In genomic region chr1:24910210-24910609, GRCh38 we compare ENCODE assay signal across 13 cellular contexts. TPM values are rescaled to one million over a fixed set of nuclear protein-coding genes. Genes with fewer than 3 reads are reported as not detected.
A peak's percentile ranks its signal among the peaks of the same experiment; 100 is the strongest.
DNase-seq lines count a peak whose midpoint lies in the region; ATAC-seq and TF ChIP-seq lines count a peak whose summit lies in the region.
"Had no signal": no experiment of that assay in that cellular context is flagged by ENCODE, and none has a peak within 500 bp of the region (broad histone marks: within the 10 kb centered on the region; RNA-seq: fewer than 3 reads in every experiment).

No MANE protein-coding gene starts in this region.

- POLR2A ChIA-PET in naive thymus-derived CD4-positive, alpha-beta T cell (lab: Charles Lee), result interaction anchor here (1.0 to 1.6 kb wide), 5 partner anchors 9 to 20 kb away, joined by 3 to 11 read pairs (median 4); partner anchors contain the start of gene RUNX3

- CTCF ChIA-PET in naive thymus-derived CD4-positive, alpha-beta T cell (lab: Charles Lee), result no interaction called here

- no peaks in the 10 kb centered on the region for H3K27me3 ChIP-seq in naive thymus-derived CD4-positive, alpha-beta T cell (ENCODE audit: control insufficient read depth in 2 of 2, insufficient read depth in 2 of 2, low read length in 2 of 2)
- H3K27me3 ChIP-seq in vagina (no peaks in the 10 kb centered on the region), sigmoid colon (no peaks in the 10 kb centered on the region), breast epithelium (no peaks in the 10 kb centered on the region)
- H3K27me3 ChIP-seq: MG63 had no signal

- TF ChIP-seq CTCF in vagina (IDR thresholded peaks at IDR 0.05) (no peak), sigmoid colon (IDR thresholded peaks at IDR 0.05) (no peak), breast epithelium (IDR thresholded peaks at IDR 0.05) (no peak)

- peak overlapping the region; percentile 28 for H3K4me3 ChIP-seq in naive thymus-derived CD4-positive, alpha-beta T cell (ENCODE audit: low read length)
- no peak overlapping the region for H3K4me3 ChIP-seq in vagina
- no peak overlapping the region for H3K4me3 ChIP-seq in sigmoid colon
- no peak overlapping the region for H3K4me3 ChIP-seq in breast epithelium
- H3K4me3 ChIP-seq: MG63 had no signal

- ATAC-seq in naive thymus-derived CD4-positive, alpha-beta T cell, result no peak

- DNase-seq in stimulated activated CD4-positive, alpha-beta T cell treated with anti-CD3 and anti-CD28 coated beads, Interleukin-15, amount 100 ng/mL, for 24 hours, result peak; percentile 3
- no peak for DNase-seq in stimulated activated CD4-positive, alpha-beta T cell treated with anti-CD3 and anti-CD28 coated beads, Interleukin-4, amount 100 ng/mL, for 4 hours
- no peak for DNase-seq in naive thymus-derived CD4-positive, alpha-beta T cell
- DNase-seq in vagina (ENCODE audit: extremely low spot score in 2 of 2) (no peak), cerebellar nuclear complex (lab: John Stamatoyannopoulos, UW) (no peak), sigmoid colon (no peak), breast epithelium (ENCODE audit: low spot score in 2 of 2) (no peak)
- DNase-seq: COR-L47, MG63, NCI-H187 treated with DMSO at 0.1 percent for 48 hours, NCI-H446 had no signal

- 94% methylated on average over 9 of the region's 9 CpGs for WGBS in sigmoid colon, 2 donors

- peak overlapping the region; percentile 86 for H3K27ac Mint-ChIP-seq in activated naive CD8-positive, alpha-beta T cell
- H3K27ac Mint-ChIP-seq in naive thymus-derived CD4-positive, alpha-beta T cell, result peak overlapping the region in 8 of 9 donors; percentile 28 to 87 (median 72)
- H3K27ac Mint-ChIP-seq: HFFc6 had no signal

- H3K4me1 ChIP-seq in naive thymus-derived CD4-positive, alpha-beta T cell (ENCODE audit: control insufficient read depth in 2 of 2, insufficient read depth in 2 of 2, low read length in 2 of 2), result peaks cover 5 to 95% of the 10 kb centered on the region in 2 donors
- no peaks in the 10 kb centered on the region for H3K4me1 ChIP-seq in vagina
- H3K4me1 ChIP-seq in sigmoid colon, result peaks cover 0 to 10% (median 8%) of the 10 kb centered on the region in 4 donors
- H3K4me1 ChIP-seq in breast epithelium, result no peaks in the 10 kb centered on the region

- peaks cover 65% of the 10 kb centered on the region for H3K4me1 Mint-ChIP-seq in activated naive CD8-positive, alpha-beta T cell (ENCODE audit: low read depth)
- H3K4me1 Mint-ChIP-seq in naive thymus-derived CD4-positive, alpha-beta T cell, result peaks cover 24 to 70% (median 44%) of the 10 kb centered on the region in 7 donors

- intact Hi-C loops in naive thymus-derived CD4-positive, alpha-beta T cell (cut with micrococcal nuclease), result loop anchor here in 1 of 2 donors (5.0 kb wide), 1 partner anchor 63 kb away; no protein-coding TSS in a partner anchor
- intact Hi-C loops in vagina (cut with DNase I), result no loop called here
- intact Hi-C loops in sigmoid colon (cut with DNase I), result no loop called here
- intact Hi-C loops in breast epithelium (cut with DNase I; ENCODE audit: low total_unique reads), result no loop called here

- peak overlapping the region; percentile 72 for H3K27ac ChIP-seq in naive thymus-derived CD4-positive, alpha-beta T cell (ENCODE audit: low read depth, low read length)
- H3K27ac ChIP-seq in vagina (peak overlapping the region; percentile 48), sigmoid colon (no peak overlapping the region), breast epithelium (peak overlapping the region in 1 of 2 donors; percentile 57)

- H3K9me3 ChIP-seq in naive thymus-derived CD4-positive, alpha-beta T cell (ENCODE audit: control insufficient read depth in 2 of 3, low read length in 3 of 3), result no peaks in the 10 kb centered on the region
- no peaks in the 10 kb centered on the region for H3K9me3 ChIP-seq in vagina
- H3K9me3 ChIP-seq in sigmoid colon, result no peaks in the 10 kb centered on the region
- no peaks in the 10 kb centered on the region for H3K9me3 ChIP-seq in breast epithelium
- H3K9me3 ChIP-seq: MG63 had no signal

- peaks cover 15% of the 10 kb centered on the region for H3K36me3 Mint-ChIP-seq in activated naive CD8-positive, alpha-beta T cell
- peaks cover 0 to 41% (median 8%) of the 10 kb centered on the region in 5 donors for H3K36me3 Mint-ChIP-seq in naive thymus-derived CD4-positive, alpha-beta T cell

- no peak for TF ChIP-seq POLR2A in vagina (IDR thresholded peaks at IDR 0.05)
- no peak for TF ChIP-seq POLR2A in sigmoid colon (IDR thresholded peaks at IDR 0.05)
- TF ChIP-seq POLR2A in breast epithelium (IDR thresholded peaks at IDR 0.05), result no peak

- peak overlapping the region; percentile 40 for H3K4me3 Mint-ChIP-seq in activated naive CD8-positive, alpha-beta T cell
- peak overlapping the region in 2 of 10 donors; percentile 38 to 42 for H3K4me3 Mint-ChIP-seq in naive thymus-derived CD4-positive, alpha-beta T cell
- H3K4me3 Mint-ChIP-seq: HFFc6 had no signal

- peaks cover 25 to 99% (median 36%) of the 10 kb centered on the region in 3 experiments for H3K36me3 ChIP-seq in naive thymus-derived CD4-positive, alpha-beta T cell (ENCODE audit: control insufficient read depth in 2 of 3, insufficient read depth in 3 of 3, low read length in 3 of 3)
- H3K36me3 ChIP-seq in vagina (no peaks in the 10 kb centered on the region), sigmoid colon (no peaks in the 10 kb centered on the region), breast epithelium (no peaks in the 10 kb centered on the region)

- TF ChIP-seq EP300 in sigmoid colon (IDR thresholded peaks at IDR 0.05), result no peak

- H3K27me3 Mint-ChIP-seq in activated naive CD8-positive, alpha-beta T cell, result no peaks in the 10 kb centered on the region
- H3K27me3 Mint-ChIP-seq in naive thymus-derived CD4-positive, alpha-beta T cell, result no peaks in the 10 kb centered on the region

- no peaks in the 10 kb centered on the region for H3K9me3 Mint-ChIP-seq in activated naive CD8-positive, alpha-beta T cell (ENCODE audit: low read depth)
- H3K9me3 Mint-ChIP-seq in naive thymus-derived CD4-positive, alpha-beta T cell, result no peaks in the 10 kb centered on the region

RNA-seq across cellular contexts. Expression of gene RUNX3, which starts 19.9 kb away (rescaled TPM):
- 100 to 1,000 TPM in 2 of 5 experiments, 10 to 100 TPM in 3; 71.4 to 135 (median 96.9) TPM for total RNA-seq in naive thymus-derived CD4-positive, alpha-beta T cell
- polyA plus RNA-seq in naive thymus-derived CD4-positive, alpha-beta T cell, result 10 to 100 TPM; 14.2 to 25.8 TPM
- total RNA-seq in vagina (4.2 TPM), sigmoid colon (1 to 10 TPM in 1 of 4 donors, under 1 TPM in 2, not detected in 1; 0.36 to 1.2 (median 0.49) TPM), breast epithelium (1 to 10 TPM; 1.9 to 9.1 (median 5.6) TPM)
- polyA plus RNA-seq in sigmoid colon, result 10 to 100 TPM in 1 of 3 donors, 1 to 10 TPM in 2; 1.2 to 18.0 (median 3.7) TPM
- total RNA-seq: HFFc6 had no signal

Comparison
In these comparisons a context has a peak if more than half of its experiments do, and no peak if none do; other contexts are left out.
1. H3K27ac ChIP-seq: peak in naive thymus-derived CD4-positive, alpha-beta T cell (single experiment) and vagina (single experiment); none in sigmoid colon (0 of 4).
2. RNA of gene RUNX3, which starts 19.9 kb away (total RNA-seq): 71.4 to 135 TPM in naive thymus-derived CD4-positive, alpha-beta T cell; 1.9 to 9.1 TPM in breast epithelium, 4.2 TPM in vagina (single experiment) and 0.36 to 1.2 TPM in sigmoid colon; every median in the first group is over 4 times any median in the second.